In genomic region chr2:8657423-8658062, GRCh38 we compare ENCODE assay signal across 1 cellular context.
TF ChIP-seq lines count a peak whose summit lies in the region.

No MANE protein-coding gene starts in this region.

TF ChIP-seq in A549, 52 proteins besides CTCF, POLR2A, EP300 and RAD21 (continued from another document):
- no peak for TF ChIP-seq REST (IDR thresholded peaks at IDR 0.05)
- no peak for TF ChIP-seq NFE2L2 (conservative IDR thresholded peaks at IDR 0.05; ENCODE audit: low read length)
- no peak for TF ChIP-seq FOSL2 (IDR thresholded peaks at IDR 0.05)
- TF ChIP-seq FOSL2 (CRISPR knock-in tag; IDR thresholded peaks at IDR 0.05) = no peak
- no peak for TF ChIP-seq ZSCAN20 (CRISPR knock-in tag; IDR thresholded peaks at IDR 0.05)
- TF ChIP-seq TP53 (CRISPR knock-in tag; IDR thresholded peaks at IDR 0.05) = no peak
- TF ChIP-seq TFCP2L1 (CRISPR knock-in tag; IDR thresholded peaks at IDR 0.05) = no peak
- no peak for TF ChIP-seq HMGXB4 (CRISPR knock-in tag; IDR thresholded peaks at IDR 0.05; ENCODE audit: borderline replicate concordance)
- TF ChIP-seq MAFK (IDR thresholded peaks at IDR 0.05; ENCODE audit: partially characterized antibody) = no peak
- no peak for TF ChIP-seq ELK1 (IDR thresholded peaks at IDR 0.05; ENCODE audit: low read depth, low read length)
- no peak for TF ChIP-seq SMC3 (IDR thresholded peaks at IDR 0.05)
- TF ChIP-seq CHD4 (IDR thresholded peaks at IDR 0.05; ENCODE audit: borderline replicate concordance) = no peak
- TF ChIP-seq E2F6 (IDR thresholded peaks at IDR 0.05; ENCODE audit: borderline replicate concordance, low read depth) = no peak
- no peak for TF ChIP-seq MYC (IDR thresholded peaks at IDR 0.05; ENCODE audit: borderline replicate concordance, low read length)
- TF ChIP-seq KDM1A (IDR thresholded peaks at IDR 0.05; ENCODE audit: low read depth) = no peak
- TF ChIP-seq RCOR1 (IDR thresholded peaks at IDR 0.05; ENCODE audit: low read depth, low read length) = no peak
- no peak for TF ChIP-seq NR3C1 (IDR thresholded peaks at IDR 0.05)
